ENCODE assay signal across 10 cellular contexts in genomic region chr4:84497835-84498202, GRCh38. TPM values are rescaled to one million over a fixed set of nuclear protein-coding genes. Genes with fewer than 3 reads are reported as not detected.
DNase-seq lines count a peak whose midpoint lies in the region; ATAC-seq, FAIRE-seq and TF ChIP-seq lines count a peak whose summit lies in the region.
"Had no signal": no experiment of that assay in that cellular context is flagged by ENCODE, and none has a peak within 500 bp of the region (broad histone marks: within the 10 kb centered on the region; RNA-seq: fewer than 3 reads in every experiment).

No MANE protein-coding gene starts in this region.

- peaks cover 5 to 11% of the 10 kb centered on the region in 2 donors for H3K9me3 Mint-ChIP-seq in stimulated activated naive B cell treated with anti-CD40 and anti-IgM and Interleukin-4, amounts not matched to agents 10 μg/mL and 1 μg/mL and 100 μg/mL, for 72 hours

- no peak for ATAC-seq in stimulated activated naive B cell treated with anti-CD40 and anti-IgM and Interleukin-4, amounts not matched to agents 10 μg/mL and 1 μg/mL and 100 μg/mL, for 72 hours (replicated peaks)
- ATAC-seq: GM12878 had no signal

- no peak overlapping the region for H3K27ac ChIP-seq in HL-60 (replicated peaks)

- no peaks in the 10 kb centered on the region for H3K36me3 ChIP-seq in kidney epithelial cell (ENCODE audit: control insufficient read depth, insufficient read depth, low read length)

- FAIRE-seq in GM12891 (lab: Jason Lieb, UNC), result no peak
- FAIRE-seq: GM12878 had no signal

- peaks cover 74 to 86% of the 10 kb centered on the region in 2 donors for H3K27me3 Mint-ChIP-seq in stimulated activated naive B cell treated with anti-CD40 and anti-IgM and Interleukin-4, amounts not matched to agents 10 μg/mL and 1 μg/mL and 100 μg/mL, for 72 hours

- no peak for TF ChIP-seq POLR2A in GM12891 (IDR thresholded peaks at IDR 0.05; ENCODE audit: low read depth, low read length)

- in situ Hi-C loops in astrocyte of the cerebellum (cut with HindIII; ENCODE audit: low sequenced_read_pairs), result no loop called here

- H3K4me3 ChIP-seq in HL-60 (replicated peaks; ENCODE audit: insufficient read depth, low read length) (peak overlapping the region; percentile 30), astrocyte of the cerebellum (ENCODE audit: low read depth, low read length) (peak overlapping the region; percentile 42), kidney epithelial cell (ENCODE audit: low read depth, low read length) (peak overlapping the region; percentile 2)
- H3K4me3 ChIP-seq: GM12878 had no signal

- no peak for TF ChIP-seq CTCF in HL-60 (IDR thresholded peaks at IDR 0.05; ENCODE audit: insufficient read depth, low read length)
- TF ChIP-seq CTCF in astrocyte of the cerebellum (IDR thresholded peaks at IDR 0.05; ENCODE audit: low read depth, low read length, missing control alignments), result no peak
- TF ChIP-seq CTCF in kidney epithelial cell (IDR thresholded peaks at IDR 0.05; ENCODE audit: insufficient read depth, low read length, poor library complexity, severe bottlenecking), result no peak

- peaks cover 3 to 21% of the 10 kb centered on the region in 2 donors for H3K36me3 Mint-ChIP-seq in stimulated activated naive B cell treated with anti-CD40 and anti-IgM and Interleukin-4, amounts not matched to agents 10 μg/mL and 1 μg/mL and 100 μg/mL, for 72 hours

- H3K27ac Mint-ChIP-seq in stimulated activated naive B cell treated with anti-CD40 and anti-IgM and Interleukin-4, amounts not matched to agents 10 μg/mL and 1 μg/mL and 100 μg/mL, for 72 hours, result peak overlapping the region; percentile 91

- peaks cover 18 to 39% of the 10 kb centered on the region in 2 donors for H3K4me1 Mint-ChIP-seq in stimulated activated naive B cell treated with anti-CD40 and anti-IgM and Interleukin-4, amounts not matched to agents 10 μg/mL and 1 μg/mL and 100 μg/mL, for 72 hours

- peaks cover 86% of the 10 kb centered on the region for H3K27me3 ChIP-seq in HL-60 (ENCODE audit: insufficient read depth, poor library complexity, severe bottlenecking)
- peaks cover 95% of the 10 kb centered on the region for H3K27me3 ChIP-seq in kidney epithelial cell (ENCODE audit: control insufficient read depth, insufficient read depth, low read length)

- H3K4me3 Mint-ChIP-seq in stimulated activated naive B cell treated with anti-CD40 and anti-IgM and Interleukin-4, amounts not matched to agents 10 μg/mL and 1 μg/mL and 100 μg/mL, for 72 hours, result peak overlapping the region in 1 of 2 donors; percentile 78

- no peak for DNase-seq in HL-60 (ENCODE audit: low read depth in 1 of 2, low spot score in 1 of 2)
- no peak for DNase-seq in astrocyte of the cerebellum (ENCODE audit: low read depth)
- DNase-seq in kidney epithelial cell (ENCODE audit: low read depth), result no peak
- no peak for DNase-seq in stimulated activated naive B cell treated with anti-CD40 and anti-IgM and Interleukin-4, amounts not matched to agents 10 μg/mL and 1 μg/mL and 100 μg/mL, for 72 hours
- no peak for DNase-seq in GM12891 (ENCODE audit: insufficient read length, low spot score)
- DNase-seq in C1 segment of cervical spinal cord (lab: John Stamatoyannopoulos, UW), result no peak
- no peak for DNase-seq in NCI-H1930 (lab: John Stamatoyannopoulos, UW)
- DNase-seq in AG20443 (ENCODE audit: low spot score), result no peak
- DNase-seq: NCI-H1694 had no signal

TF ChIP-seq in GM12891, 5 proteins besides CTCF, POLR2A, EP300 and RAD21:
- no peak for TF ChIP-seq POLR2AphosphoS5 (IDR thresholded peaks at IDR 0.05; ENCODE audit: low read depth, low read length)
- TF ChIP-seq TAF1 (IDR thresholded peaks at IDR 0.05; ENCODE audit: low read depth, low read length), result no peak
- no peak for TF ChIP-seq SPI1 (IDR thresholded peaks at IDR 0.05; ENCODE audit: low read depth, low read length)
- no peak for TF ChIP-seq POU2F2 (IDR thresholded peaks at IDR 0.05; ENCODE audit: low read depth, low read length)
- no peak for TF ChIP-seq PAX5 (IDR thresholded peaks at IDR 0.05; ENCODE audit: insufficient read depth, low read length, severe bottlenecking)

RNA-seq across cellular contexts. Expression of gene NKX6-1, which starts 1.3 kb away (rescaled TPM):
- total RNA-seq in kidney epithelial cell, result 0.89 TPM in 1 of 2 replicates, not detected in the other
- not detected for polyA plus RNA-seq in GM12891 (2012; ENCODE audit: low read depth, missing spikeins)
- total RNA-seq: GM12878 had no signal
- polyA plus RNA-seq: GM12878 had no signal
